In genomic region chr18:33307520-33307919, GRCh38 we compare ENCODE assay signal across 24 cellular contexts.
"Had no signal": no experiment of that assay in that cellular context is flagged by ENCODE, and none has a peak within 500 bp of the region (broad histone marks: within the 10 kb centered on the region; RNA-seq: fewer than 3 reads in every experiment).

No MANE protein-coding gene starts in this region.

- H3K27ac ChIP-seq: stomach, suprapubic skin, testis, thoracic aorta, thyroid gland, tibial artery, tibial nerve, transverse colon, upper lobe of left lung, upper lobe of right lung, uterus, vagina had no signal

- H3K9me3 ChIP-seq: suprapubic skin, testis, thoracic aorta, thyroid gland, tibial artery, tibial nerve, transverse colon, upper lobe of left lung, upper lobe of right lung, uterus, vagina had no signal

- DNase-seq: stimulated activated CD4-positive, alpha-beta T cell treated with anti-CD3 and anti-CD28 coated beads, Interleukin-2, amount 100 ng/mL, for 48 hours; stimulated activated CD4-positive, alpha-beta T cell treated with anti-CD3 and anti-CD28 coated beads, Interleukin-4, amount 100 ng/mL, for 1 hour; stimulated activated CD4-positive, alpha-beta T cell treated with anti-CD3 and anti-CD28 coated beads, Interleukin-4, amount 100 ng/mL, for 24 hours; stimulated activated CD4-positive, alpha-beta T cell treated with anti-CD3 and anti-CD28 coated beads, Interleukin-4, amount 100 ng/mL, for 4 hours; stimulated activated CD8-positive, alpha-beta memory T cell treated with anti-CD3 and anti-CD28 coated beads, Interleukin-4, amount 100 ng/mL, for 48 hours; stimulated activated naive B cell treated with anti-CD40 and anti-IgM and Interleukin-4, amounts not matched to agents 10 μg/mL and 1 μg/mL and 100 μg/mL, for 72 hours; stimulated activated naive CD4-positive, alpha-beta T cell; stimulated activated naive CD4-positive, alpha-beta T cell treated with Interleukin-2 at 50 U/mL for 16 hours; stimulated activated naive CD8-positive, alpha-beta T cell treated with anti-CD3 and anti-CD28 coated beads, Interleukin-15, amount 100 ng/mL, for 72 hours; stimulated activated naive CD8-positive, alpha-beta T cell treated with anti-CD3 and anti-CD28 coated beads, Interleukin-15, Interleukin-2, amounts not matched to agents 100 U/mL and 50 U/mL, for 24 hours; stomach; substantia nigra; testis; thyroid gland; tibial artery; transverse colon; trophoblast cell; upper lobe of left lung; upper lobe of right lung; uterus had no signal

- H3K36me3 ChIP-seq: stomach, suprapubic skin, thoracic aorta, thyroid gland, tibial artery, tibial nerve, transverse colon, upper lobe of left lung, upper lobe of right lung, uterus, vagina had no signal

- H3K4me1 ChIP-seq: stomach, suprapubic skin, testis, thyroid gland, tibial artery, tibial nerve, transverse colon, upper lobe of left lung, upper lobe of right lung, uterus, vagina had no signal

- H3K4me3 ChIP-seq: stomach, suprapubic skin, testis, thoracic aorta, thyroid gland, tibial artery, tibial nerve, transverse colon, upper lobe of left lung, upper lobe of right lung, uterus, vagina had no signal
